ENCODE assay signal across 8 cellular contexts in the genomic region with DNA sequence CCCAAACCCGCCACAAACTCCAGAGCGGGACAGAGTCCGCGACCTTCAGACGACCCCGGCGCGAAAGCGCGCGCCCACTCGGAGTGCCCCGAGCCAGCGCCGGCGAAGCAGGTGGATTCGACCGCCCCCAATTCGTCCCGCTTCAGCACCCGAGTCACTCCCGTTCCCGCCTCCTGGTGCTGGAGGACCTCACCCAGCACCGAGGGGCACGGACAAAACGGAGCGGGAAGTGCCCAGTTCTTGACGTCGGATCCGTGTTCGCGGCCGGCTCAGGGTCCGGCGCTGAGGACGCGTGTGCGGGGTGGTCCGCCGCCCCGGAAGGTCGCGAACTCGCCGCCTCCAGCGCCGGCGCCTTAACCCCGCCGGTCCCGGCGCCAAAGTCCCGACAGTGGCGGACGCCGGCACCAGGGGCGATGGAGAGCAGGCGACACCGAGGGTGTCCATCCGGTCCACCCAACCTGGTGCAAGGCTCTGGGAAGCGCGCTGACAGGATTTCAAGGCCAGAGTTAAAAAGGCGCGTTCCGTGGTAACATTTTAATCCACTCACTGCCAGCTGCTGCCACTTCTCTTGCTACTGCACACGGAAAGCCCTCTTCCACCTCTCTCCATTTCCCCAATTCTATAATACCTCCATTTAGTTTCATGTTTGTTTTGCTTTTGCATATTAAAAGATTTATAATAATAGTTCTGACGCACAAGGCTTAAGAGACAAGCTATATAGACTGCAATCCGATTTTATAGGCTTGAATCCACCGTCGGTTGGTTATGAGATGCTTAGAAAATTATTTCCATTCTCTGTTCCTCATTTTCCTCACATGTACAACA.
A peak's percentile ranks its signal among the peaks of the same experiment; 100 is the strongest.
DNase-seq lines count a peak whose midpoint lies in the region; ATAC-seq and TF ChIP-seq lines count a peak whose summit lies in the region.

No MANE protein-coding gene starts in this region.

- no peak for DNase-seq in LNCaP clone FGC (ENCODE audit: low read depth)
- DNase-seq in brain microvascular endothelial cell, result no peak
- DNase-seq in left kidney (ENCODE audit: low read depth, low spot score), result peak; percentile 78
- DNase-seq in stimulated activated CD8-positive, alpha-beta memory T cell treated with anti-CD3 and anti-CD28 coated beads, Interleukin-15, amount 100 ng/mL, for 24 hours (ENCODE audit: low read depth), result peak; percentile 6
- no peak for DNase-seq in NCI-H82 (lab: John Stamatoyannopoulos, UW)
- DNase-seq in NCI-H128 (lab: John Stamatoyannopoulos, UW; ENCODE audit: unreplicated experiment), result no peak

- ATAC-seq in GM19324 (IDR thresholded peaks at IDR 0.05; ENCODE audit: low FRiP score, unreplicated experiment), result peak; percentile 87

- H3K27ac ChIP-seq in ACC112 (ENCODE audit: low read depth, low read length) (no peak overlapping the region), brain microvascular endothelial cell (no peak overlapping the region)

- H2AFZ ChIP-seq in ACC112 (ENCODE audit: low read length, unreplicated experiment), result peak overlapping the region; percentile 18

- H3K4me1 ChIP-seq in ACC112 (ENCODE audit: control insufficient read depth, insufficient read depth, low read length, unreplicated experiment), result no peaks in the 10 kb centered on the region

- H3K4me3 ChIP-seq in ACC112 (ENCODE audit: low read depth, low read length) (peak overlapping the region; percentile 64), LNCaP clone FGC (ENCODE audit: low read depth, low read length) (no peak overlapping the region), brain microvascular endothelial cell (ENCODE audit: low read depth, low read length) (peak overlapping the region; percentile 34)

- peak; percentile 54 for TF ChIP-seq CTCF in LNCaP clone FGC (IDR thresholded peaks at IDR 0.05; ENCODE audit: control insufficient read depth, extremely low read depth, insufficient read depth)
- peak; percentile 63 for TF ChIP-seq CTCF in brain microvascular endothelial cell (IDR thresholded peaks at IDR 0.05; ENCODE audit: low read depth, low read length, missing control alignments)

- H3K79me2 ChIP-seq in ACC112 (ENCODE audit: control insufficient read depth, insufficient read depth, low read length, unreplicated experiment), result no peaks in the 10 kb centered on the region

- H3K36me3 ChIP-seq in ACC112 (ENCODE audit: insufficient read depth, low read length) (no peaks in the 10 kb centered on the region), brain microvascular endothelial cell (replicated peaks) (no peaks in the 10 kb centered on the region)

- H3K27me3 ChIP-seq in ACC112 (ENCODE audit: insufficient read depth, low read length) (peaks cover 52% of the 10 kb centered on the region), brain microvascular endothelial cell (replicated peaks) (no peaks in the 10 kb centered on the region)

- in situ Hi-C loops in brain microvascular endothelial cell (cut with HindIII; ENCODE audit: low pct_ligation_motif_present, low sequenced_read_pairs), result no loop called here

Comparison
In these comparisons a context has a peak if more than half of its experiments do, and no peak if none do; other contexts are left out.
1. DNase-seq: peak in left kidney (single experiment) and stimulated activated CD8-positive, alpha-beta memory T cell treated with anti-CD3 and anti-CD28 coated beads, Interleukin-15, amount 100 ng/mL, for 24 hours (single experiment); none in LNCaP clone FGC (single experiment), brain microvascular endothelial cell (single experiment), NCI-H82 (single experiment) and NCI-H128 (single experiment).